ENCODE assay signal across 9 cellular contexts in genomic region chr15:74843445-74843828, GRCh38. TPM values are rescaled to one million over a fixed set of nuclear protein-coding genes. Genes with fewer than 3 reads are reported as not detected.
A peak's percentile ranks its signal among the peaks of the same experiment; 100 is the strongest.
DNase-seq lines count a peak whose midpoint lies in the region; TF ChIP-seq lines count a peak whose summit lies in the region.
"Had no signal": no experiment of that assay in that cellular context is flagged by ENCODE, and none has a peak within 500 bp of the region (broad histone marks: within the 10 kb centered on the region; RNA-seq: fewer than 3 reads in every experiment).

No MANE protein-coding gene starts in this region.

- H3K4me3 ChIP-seq in brain microvascular endothelial cell (ENCODE audit: low read depth, low read length) (peak overlapping the region; percentile 56), mesendoderm (ENCODE audit: low read length) (peak overlapping the region; percentile 33), urinary bladder (ENCODE audit: low read depth, low read length) (peak overlapping the region; percentile 67)

- H4K5ac ChIP-seq in mesendoderm (ENCODE audit: low read length), result no peak overlapping the region

- in situ Hi-C loops in brain microvascular endothelial cell (cut with HindIII; ENCODE audit: low pct_ligation_motif_present, low sequenced_read_pairs), result no loop called here

- H3K56ac ChIP-seq in mesendoderm (ENCODE audit: low read length), result peak overlapping the region; percentile 93

- peak overlapping the region; percentile 85 for H3K9ac ChIP-seq in mesendoderm (ENCODE audit: low read length)

- no peak for DNase-seq in activated naive CD4-positive, alpha-beta T cell treated with anti-CD3 and anti-CD28 coated beads, Interleukin-2, amount 50 U/mL, for 16 hours
- DNase-seq in brain microvascular endothelial cell (no peak), mesendoderm (no peak), NCI-H128 (lab: John Stamatoyannopoulos, UW; ENCODE audit: unreplicated experiment) (no peak), A172 (ENCODE audit: low spot score) (no peak), H4 (ENCODE audit: low spot score) (no peak)

- peak overlapping the region; percentile 83 for H3K4me2 ChIP-seq in mesendoderm (ENCODE audit: low read length)

- peak overlapping the region; percentile 79 for H3K4ac ChIP-seq in mesendoderm (ENCODE audit: low read depth, low read length)

- no peaks in the 10 kb centered on the region for H3K9me3 Mint-ChIP-seq in activated naive CD4-positive, alpha-beta T cell treated with anti-CD3 and anti-CD28 coated beads, Interleukin-2, amount 50 U/mL, for 24 hours

- no CpG with 5 or more reads among the region's 18 CpGs for WGBS in mesendoderm (ENCODE audit: extremely low coverage, insufficient coverage, low lambda C conversion rate)
- WGBS in urinary bladder, result 9% methylated on average over 18 of the region's 18 CpGs

- H3K23ac ChIP-seq in mesendoderm (ENCODE audit: low read length), result peak overlapping the region; percentile 45

- no peaks in the 10 kb centered on the region for H3K79me1 ChIP-seq in mesendoderm (ENCODE audit: low read length)

- peaks cover 2% of the 10 kb centered on the region for H3K36me3 Mint-ChIP-seq in activated naive CD4-positive, alpha-beta T cell treated with anti-CD3 and anti-CD28 coated beads, Interleukin-2, amount 50 U/mL, for 24 hours

- H3K18ac ChIP-seq in mesendoderm (ENCODE audit: low read length), result peak overlapping the region; percentile 54

- peak overlapping the region; percentile 98 for H3K27ac Mint-ChIP-seq in activated naive CD4-positive, alpha-beta T cell treated with anti-CD3 and anti-CD28 coated beads, Interleukin-2, amount 50 U/mL, for 24 hours

- H2BK5ac ChIP-seq in mesendoderm (ENCODE audit: low read length), result peak overlapping the region; percentile 76

- H3K4me1 Mint-ChIP-seq in activated naive CD4-positive, alpha-beta T cell treated with anti-CD3 and anti-CD28 coated beads, Interleukin-2, amount 50 U/mL, for 24 hours, result peaks cover 45% of the 10 kb centered on the region

- H3K27me3 ChIP-seq in brain microvascular endothelial cell (replicated peaks) (no peaks in the 10 kb centered on the region), mesendoderm (ENCODE audit: insufficient read depth, low read length, poor library complexity) (no peaks in the 10 kb centered on the region)

- H2AK5ac ChIP-seq in mesendoderm (ENCODE audit: low read length), result no peak overlapping the region

- TF ChIP-seq CTCF in brain microvascular endothelial cell (IDR thresholded peaks at IDR 0.05; ENCODE audit: low read depth, low read length, missing control alignments), result no peak

- H3K36me3 ChIP-seq in brain microvascular endothelial cell (replicated peaks) (peaks cover 11% of the 10 kb centered on the region), mesendoderm (ENCODE audit: control insufficient read depth, insufficient read depth, low read length) (no peaks in the 10 kb centered on the region), urinary bladder (ENCODE audit: insufficient read depth) (peaks cover 7% of the 10 kb centered on the region)

- no peaks in the 10 kb centered on the region for H3K27me3 Mint-ChIP-seq in activated naive CD4-positive, alpha-beta T cell treated with anti-CD3 and anti-CD28 coated beads, Interleukin-2, amount 50 U/mL, for 24 hours

- H3K27ac ChIP-seq in brain microvascular endothelial cell (peak overlapping the region; percentile 66), mesendoderm (ENCODE audit: low read depth, low read length) (peak overlapping the region; percentile 75), urinary bladder (ENCODE audit: low read depth) (peak overlapping the region; percentile 84)

- peak overlapping the region; percentile 39 for H4K8ac ChIP-seq in mesendoderm (ENCODE audit: low read depth, low read length)

- no peaks in the 10 kb centered on the region for H3K79me2 ChIP-seq in mesendoderm (ENCODE audit: control insufficient read depth, insufficient read depth, low read length)

- H2BK120ac ChIP-seq in mesendoderm (ENCODE audit: low read depth, low read length), result no peak overlapping the region

- no peak overlapping the region for H2BK15ac ChIP-seq in mesendoderm (replicated peaks; ENCODE audit: low read depth)

- peak overlapping the region; percentile 92 for H3K4me3 Mint-ChIP-seq in activated naive CD4-positive, alpha-beta T cell treated with anti-CD3 and anti-CD28 coated beads, Interleukin-2, amount 50 U/mL, for 24 hours

- H3K4me1 ChIP-seq in mesendoderm (ENCODE audit: control insufficient read depth, low read depth, low read length), result peaks cover 3% of the 10 kb centered on the region
- H3K4me1 ChIP-seq in urinary bladder (ENCODE audit: insufficient read depth), result no peaks in the 10 kb centered on the region

RNA-seq across cellular contexts. Expression of gene ULK3, which starts 0.5 kb away (rescaled TPM):
- polyA plus RNA-seq in mesendoderm (2013, experiment 1 of 2), result 13.7 TPM
- 13.9 TPM for polyA plus RNA-seq in mesendoderm (2013, experiment 2 of 2)
- total RNA-seq in urinary bladder, result 16.1 TPM
- 25.1 TPM for polyA plus RNA-seq in urinary bladder
- 35.9 and 40.1 TPM in 2 replicates for total RNA-seq in A172 (2014; rRNA removed; shearing (Covaris generic))
- total RNA-seq in H4 (2014; rRNA removed; shearing (Covaris generic)), result 18.2 and 19.7 TPM in 2 replicates

RNA-seq across cellular contexts. Expression of gene CPLX3, which starts 17.0 kb away (rescaled TPM):
- 0.22 TPM for polyA plus RNA-seq in mesendoderm (2013, experiment 1 of 2)
- polyA plus RNA-seq in mesendoderm (2013, experiment 2 of 2), result 0.24 TPM
- total RNA-seq in urinary bladder, result not detected
- polyA plus RNA-seq in urinary bladder, result 0.22 TPM
- not detected in 2 replicates for total RNA-seq in A172 (2014; rRNA removed; shearing (Covaris generic))
- not detected in 2 replicates for total RNA-seq in H4 (2014; rRNA removed; shearing (Covaris generic))
- total RNA-seq: LHCN-M2 had no signal

RNA-seq across cellular contexts. Expression of gene SCAMP2, which starts 29.7 kb away (rescaled TPM):
- 36.0 TPM for polyA plus RNA-seq in mesendoderm (2013, experiment 1 of 2)
- polyA plus RNA-seq in mesendoderm (2013, experiment 2 of 2), result 32.5 TPM
- total RNA-seq in urinary bladder, result 22.4 TPM
- polyA plus RNA-seq in urinary bladder, result 46.3 TPM
- total RNA-seq in A172 (2014; rRNA removed; shearing (Covaris generic)), result 36.1 and 39.7 TPM in 2 replicates
- 14.3 and 21.3 TPM in 2 replicates for total RNA-seq in H4 (2014; rRNA removed; shearing (Covaris generic))

RNA-seq across cellular contexts. Expression of gene LMAN1L, which starts 30.8 kb away (rescaled TPM):
- polyA plus RNA-seq in mesendoderm (2013, experiment 1 of 2), result not detected
- not detected for polyA plus RNA-seq in mesendoderm (2013, experiment 2 of 2)
- total RNA-seq in urinary bladder, result 0.85 TPM
- 0.33 TPM for polyA plus RNA-seq in urinary bladder
- total RNA-seq in A172 (2014; rRNA removed; shearing (Covaris generic)), result not detected in 2 replicates
- total RNA-seq in H4 (2014; rRNA removed; shearing (Covaris generic)), result 0.10 TPM in 1 of 2 replicates, not detected in the other

RNA-seq across cellular contexts. Expression of gene MPI, which starts 46.4 kb away (rescaled TPM):
- polyA plus RNA-seq in mesendoderm (2013, experiment 1 of 2), result 21.1 TPM
- 20.1 TPM for polyA plus RNA-seq in mesendoderm (2013, experiment 2 of 2)
- total RNA-seq in urinary bladder, result 33.6 TPM
- 37.4 TPM for polyA plus RNA-seq in urinary bladder
- total RNA-seq in A172 (2014; rRNA removed; shearing (Covaris generic)), result 48.5 and 50.3 TPM in 2 replicates
- total RNA-seq in H4 (2014; rRNA removed; shearing (Covaris generic)), result 91.1 and 101 TPM in 2 replicates
